Comparison of ENCODE assay signal across 17 cellular contexts in genomic region chr20:2696646-2697045, GRCh38.
"Had no signal": no experiment of that assay in that cellular context is flagged by ENCODE, and none has a peak within 500 bp of the region (broad histone marks: within the 10 kb centered on the region; RNA-seq: fewer than 3 reads in every experiment).

No MANE protein-coding gene starts in this region.

- H3K9me3 Mint-ChIP-seq: memory B cell; stimulated activated naive CD8-positive, alpha-beta T cell treated with anti-CD3 and anti-CD28 coated beads, Interleukin-15, Interleukin-2, amounts not matched to agents 100 ng/mL and 50 ng/mL, for 24 hours had no signal

- H3K36me3 Mint-ChIP-seq: activated naive CD8-positive, alpha-beta T cell; memory B cell had no signal

- FAIRE-seq: endothelial cell of umbilical vein, TTC549 had no signal

- DNase-seq: activated CD4-positive, alpha-beta T cell treated with anti-CD3 and anti-CD28 coated beads, Interleukin-2, amount 50 U/mL, for 48 hours; dermis blood vessel endothelial cell; effector memory CD4-positive, alpha-beta T cell; heart right ventricle; kidney glomerular epithelial cell; naive thymus-derived CD4-positive, alpha-beta T cell had no signal

- H3K27ac Mint-ChIP-seq: activated naive CD8-positive, alpha-beta T cell; memory B cell; naive thymus-derived CD4-positive, alpha-beta T cell; progenitor cell of endocrine pancreas; stimulated activated naive CD8-positive, alpha-beta T cell treated with anti-CD3 and anti-CD28 coated beads, Interleukin-15, Interleukin-2, amounts not matched to agents 100 ng/mL and 50 ng/mL, for 24 hours had no signal

- H3K4me3 Mint-ChIP-seq: activated naive CD8-positive, alpha-beta T cell; memory B cell; naive thymus-derived CD4-positive, alpha-beta T cell; stimulated activated naive CD8-positive, alpha-beta T cell treated with anti-CD3 and anti-CD28 coated beads, Interleukin-15, Interleukin-2, amounts not matched to agents 100 ng/mL and 50 ng/mL, for 24 hours had no signal

- ATAC-seq: gastroesophageal sphincter; heart right ventricle; naive thymus-derived CD4-positive, alpha-beta T cell had no signal

- H3K9me3 ChIP-seq: esophagus muscularis mucosa, gastroesophageal sphincter, heart right ventricle, right atrium auricular region, upper lobe of left lung had no signal

- H3K27ac ChIP-seq: esophagus muscularis mucosa, gastroesophageal sphincter, heart right ventricle, right atrium auricular region, SK-N-MC, upper lobe of left lung had no signal

- H3K27me3 ChIP-seq: right atrium auricular region had no signal

- H3K36me3 ChIP-seq: esophagus muscularis mucosa, gastroesophageal sphincter, heart right ventricle, right atrium auricular region, upper lobe of left lung had no signal

- H3K4me3 ChIP-seq: esophagus muscularis mucosa, gastroesophageal sphincter, heart right ventricle, right atrium auricular region, SK-N-MC, upper lobe of left lung had no signal
